In genomic region chr10:46556515-46557318, GRCh38 we compare ENCODE assay signal across 8 cellular contexts. TPM values are rescaled to one million over a fixed set of nuclear protein-coding genes. Genes with fewer than 3 reads are reported as not detected.
DNase-seq lines count a peak whose midpoint lies in the region; ATAC-seq and TF ChIP-seq lines count a peak whose summit lies in the region.

TSS of gene GPRIN2 (minus strand) at chr10:46556658. CDS start at chr10:46550736, 5,922 bp downstream.

- no peak within 1 kb of the TSS for H3K27ac ChIP-seq in heart right ventricle

- POLR2A ChIA-PET in activated CD4-positive, alpha-beta memory T cell treated with anti-CD3 and anti-CD28 coated beads for 36 hours (lab: Charles Lee) = no interaction called here

- CTCF ChIA-PET in activated CD4-positive, alpha-beta memory T cell treated with anti-CD3 and anti-CD28 coated beads for 36 hours (lab: Charles Lee) = no interaction called here

- WGBS in heart right ventricle, 2 donors = 4% methylated on average over 74 of the region's 74 CpGs

- H3K36me3 ChIP-seq in heart right ventricle = no peaks in the 10 kb centered on the region

- ATAC-seq in heart right ventricle = no peak
- no peak for ATAC-seq in HG02571 (IDR thresholded peaks at IDR 0.05; ENCODE audit: unreplicated experiment)

- peaks cover 30 to 94% (median 91%) of the 10 kb centered on the region in 7 donors for H3K27me3 ChIP-seq in heart right ventricle

- no peaks in the 10 kb centered on the region for H3K9me3 ChIP-seq in heart right ventricle

- no peak for TF ChIP-seq CTCF in heart right ventricle (IDR thresholded peaks at IDR 0.05)
- TF ChIP-seq CTCF in progenitor cell of endocrine pancreas (IDR thresholded peaks at IDR 0.05; ENCODE audit: unreplicated experiment) = no peak

- H3K27me3 Mint-ChIP-seq in activated CD4-positive, alpha-beta memory T cell treated with anti-CD3 and anti-CD28 coated beads for 36 hours = peaks cover 6% of the 10 kb centered on the region
- H3K27me3 Mint-ChIP-seq in progenitor cell of endocrine pancreas = peaks cover 7% of the 10 kb centered on the region

- H3K4me1 ChIP-seq in heart right ventricle = peaks cover 0 to 9% (median 7%) of the 10 kb centered on the region in 9 donors

- no peaks in the 10 kb centered on the region for H3K36me3 Mint-ChIP-seq in activated CD4-positive, alpha-beta memory T cell treated with anti-CD3 and anti-CD28 coated beads for 36 hours
- no peaks in the 10 kb centered on the region for H3K36me3 Mint-ChIP-seq in progenitor cell of endocrine pancreas (ENCODE audit: insufficient read depth)

- peak within 1 kb of the TSS; percentile 38 for H3K4me3 Mint-ChIP-seq in activated CD4-positive, alpha-beta memory T cell treated with anti-CD3 and anti-CD28 coated beads for 36 hours
- H3K4me3 Mint-ChIP-seq in progenitor cell of endocrine pancreas (ENCODE audit: low read depth) = no peak within 1 kb of the TSS

- peak within 1 kb of the TSS; percentile 7 to 48 (median 36) for H3K4me3 ChIP-seq in heart right ventricle

- H3K9me3 Mint-ChIP-seq in activated CD4-positive, alpha-beta memory T cell treated with anti-CD3 and anti-CD28 coated beads for 36 hours = no peaks in the 10 kb centered on the region
- no peaks in the 10 kb centered on the region for H3K9me3 Mint-ChIP-seq in progenitor cell of endocrine pancreas (ENCODE audit: low read depth)

- H3K4me1 Mint-ChIP-seq in activated CD4-positive, alpha-beta memory T cell treated with anti-CD3 and anti-CD28 coated beads for 36 hours (ENCODE audit: low read depth) = peaks cover 7% of the 10 kb centered on the region
- H3K4me1 Mint-ChIP-seq in progenitor cell of endocrine pancreas (ENCODE audit: low read depth) = peaks cover 7% of the 10 kb centered on the region

- DNase-seq in DMS53 (lab: John Stamatoyannopoulos, UW) (peak; percentile 89), heart right ventricle (no peak), progenitor cell of endocrine pancreas (ENCODE audit: low spot score, unreplicated experiment) (peak; percentile 40), GF-D8 (lab: John Stamatoyannopoulos, UW) (no peak), amniotic stem cell (lab: John Stamatoyannopoulos, UW) (no peak), UCSD-AML1 (lab: John Stamatoyannopoulos, UW; ENCODE audit: unreplicated experiment) (no peak)
- peak; percentile 10 for DNase-seq in activated CD4-positive, alpha-beta memory T cell treated with anti-CD3 and anti-CD28 coated beads for 36 hours

- intact Hi-C loops in activated CD4-positive, alpha-beta memory T cell treated with anti-CD3 and anti-CD28 coated beads for 36 hours (cut with micrococcal nuclease) = no loop called here
- intact Hi-C loops in heart right ventricle (cut with DNase I) = no loop called here

- no peak within 1 kb of the TSS for H3K27ac Mint-ChIP-seq in activated CD4-positive, alpha-beta memory T cell treated with anti-CD3 and anti-CD28 coated beads for 36 hours
- H3K27ac Mint-ChIP-seq in progenitor cell of endocrine pancreas = peak within 1 kb of the TSS; percentile 89

RNA-seq across cellular contexts. Expression of gene GPRIN2, which starts in this region (rescaled TPM):
- total RNA-seq in activated CD4-positive, alpha-beta memory T cell treated with anti-CD3 and anti-CD28 coated beads for 36 hours = not detected
- total RNA-seq in heart right ventricle = under 1 TPM in 1 of 10 donors, not detected in 9; 0.13 TPM
- polyA plus RNA-seq in heart right ventricle = not detected
- 14.0 and 19.8 TPM in 2 replicates for total RNA-seq in progenitor cell of endocrine pancreas

Comparison
In these comparisons a context has a peak if more than half of its experiments do, and no peak if none do; other contexts are left out.
1. RNA of gene GPRIN2 (total RNA-seq): 14.0 to 19.8 TPM in progenitor cell of endocrine pancreas; not detected in activated CD4-positive, alpha-beta memory T cell treated with anti-CD3 and anti-CD28 coated beads for 36 hours and 0.13 TPM in heart right ventricle; every median in the first group is over 10 times any median in the second.
2. Peak in DNase-seq in activated CD4-positive, alpha-beta memory T cell treated with anti-CD3 and anti-CD28 coated beads for 36 hours; RNA of the gene not detected or under 1 TPM.
3. DNase-seq: peak in DMS53 (single experiment) and progenitor cell of endocrine pancreas (single experiment); none in heart right ventricle (0 of 2), GF-D8 (single experiment), amniotic stem cell (single experiment) and UCSD-AML1 (single experiment).